In the genomic region with DNA sequence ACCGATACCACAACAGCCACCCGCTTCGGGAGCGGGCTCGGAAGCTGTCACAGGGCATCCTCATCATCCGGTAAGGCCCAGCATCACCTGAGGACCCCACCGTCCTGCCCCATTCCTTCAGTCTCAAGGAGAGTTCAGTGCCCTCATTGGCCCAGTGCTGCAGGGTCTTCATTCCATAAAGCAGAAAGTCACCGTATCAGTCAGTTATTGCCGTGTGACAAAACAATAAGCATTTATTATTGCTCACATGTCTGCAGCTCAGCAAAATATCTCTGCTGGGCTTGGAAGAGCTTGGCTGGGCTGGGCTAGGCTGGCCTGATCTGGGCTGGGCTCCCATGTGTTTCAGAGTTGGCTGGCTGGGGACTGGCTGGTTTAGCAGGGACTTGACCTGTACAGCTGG, we compare ENCODE assay signal across 21 cellular contexts.
"Had no signal": no experiment of that assay in that cellular context is flagged by ENCODE, and none has a peak within 500 bp of the region (broad histone marks: within the 10 kb centered on the region; RNA-seq: fewer than 3 reads in every experiment).

No MANE protein-coding gene starts in this region.

- FAIRE-seq: HepG2, RCC 7860 had no signal

- H3K9me3 Mint-ChIP-seq: IgD-negative memory B cell had no signal

- H3K9me2 ChIP-seq: SK-N-SH had no signal

- H3K4me2 ChIP-seq: SK-N-SH had no signal

- H3K27me3 Mint-ChIP-seq: IgD-negative memory B cell had no signal

- ATAC-seq: HepG2 had no signal

- H3K9ac ChIP-seq: SK-N-SH had no signal

- H3K9me3 ChIP-seq: SK-N-SH had no signal

- DNase-seq: KBM-7, MM.1S, NCI-H1092 treated with DMSO at 0.1 percent for 48 hours, NCI-H1436, NCI-H187, NCI-H2029, NCI-H2081 treated with DMSO at 0.1 percent for 48 hours, NCI-H2171, NCI-H226, NCI-H446, NCI-H510A, NCI-H524 treated with DMSO at 0.1 percent for 48 hours, NCI-H69, NCI-H774, RPMI8226, SHP77, SK-N-SH, SW 1271 had no signal

- H3K4me1 Mint-ChIP-seq: IgD-negative memory B cell had no signal
